In genomic region chr17:75842963-75843576, GRCh38 we compare ENCODE assay signal across 10 cellular contexts. TPM values are rescaled to one million over a fixed set of nuclear protein-coding genes. Genes with fewer than 3 reads are reported as not detected.
DNase-seq lines count a peak whose midpoint lies in the region; ATAC-seq, FAIRE-seq and TF ChIP-seq lines count a peak whose summit lies in the region.
"Had no signal": no experiment of that assay in that cellular context is flagged by ENCODE, and none has a peak within 500 bp of the region (broad histone marks: within the 10 kb centered on the region; RNA-seq: fewer than 3 reads in every experiment).

No MANE protein-coding gene starts in this region.

- H3K79me1 ChIP-seq in H9 (ENCODE audit: insufficient read depth, low read depth, low read length, poor library complexity, severe bottlenecking), result no peaks in the 10 kb centered on the region

- no peak overlapping the region for H2BK20ac ChIP-seq in H9 (ENCODE audit: low read depth, low read length, poor library complexity, severe bottlenecking)

- TF ChIP-seq POLR2A in A549 (IDR thresholded peaks at IDR 0.05; ENCODE audit: low read length), result no peak

- H3K36me3 Mint-ChIP-seq in H9 (ENCODE audit: insufficient read depth in 1 of 3, low read depth in 3 of 3), result peaks cover 11 to 27% (median 26%) of the 10 kb centered on the region in 3 experiments; a peak in 6 of 7 replicates

- H3K27me3 Mint-ChIP-seq in H9 (ENCODE audit: low read depth), result no peaks in the 10 kb centered on the region
- H3K27me3 Mint-ChIP-seq: progenitor cell of endocrine pancreas had no signal

- H3K23me2 ChIP-seq in H9 (ENCODE audit: insufficient read length, low read depth, low read length, poor library complexity, severe bottlenecking), result no peaks in the 10 kb centered on the region

- 88% methylated on average over 18 of the region's 22 CpGs for WGBS in A549 (ENCODE audit: missing lambda C conversion rate)
- no CpG with 5 or more reads among the region's 22 CpGs for WGBS in H9 (ENCODE audit: extremely low coverage, insufficient read length, low lambda C conversion rate)

- no peaks in the 10 kb centered on the region for H3K79me2 ChIP-seq in H9 (ENCODE audit: insufficient read depth, low read length)

- peak overlapping the region in 1 of 3 experiments; percentile 88; a peak in 1 of 7 replicates for H3K27ac Mint-ChIP-seq in H9
- H3K27ac Mint-ChIP-seq: progenitor cell of endocrine pancreas had no signal

- H2BK12ac ChIP-seq in H9 (ENCODE audit: insufficient read length, low read depth, low read length), result no peak overlapping the region

- H3K4me3 Mint-ChIP-seq in H9, result no peak overlapping the region

- no peak overlapping the region for H2BK5ac ChIP-seq in H9 (ENCODE audit: insufficient read length, low read length)

- H3K4me3 ChIP-seq in A549 (no peak overlapping the region), mononuclear cell (ENCODE audit: low read length) (peak overlapping the region; percentile 81)

- no peak for TF ChIP-seq EP300 in A549 (IDR thresholded peaks at IDR 0.05)

- H3K27me3 ChIP-seq in H9 (ENCODE audit: insufficient read depth, low read length) (no peaks in the 10 kb centered on the region), mononuclear cell (ENCODE audit: insufficient read depth, low read length) (no peaks in the 10 kb centered on the region)

- H2BK15ac ChIP-seq in H9 (ENCODE audit: low read depth, low read length), result no peak overlapping the region

- intact Hi-C loops in sciatic nerve (cut with DNase I), result no loop called here

- H3K9me3 ChIP-seq in A549, result no peaks in the 10 kb centered on the region
- no peaks in the 10 kb centered on the region for H3K9me3 ChIP-seq in H9 (ENCODE audit: control insufficient read depth, low read depth, low read length)
- H3K9me3 ChIP-seq in mononuclear cell (ENCODE audit: low read depth, low read length), result no peaks in the 10 kb centered on the region

- peak overlapping the region; percentile 79 to 89; a peak in 3 of 6 replicates for H3K27ac ChIP-seq in A549
- H3K27ac ChIP-seq in H9 (ENCODE audit: insufficient read length, low read depth, low read length), result no peak overlapping the region

- H3K4me2 ChIP-seq in A549, result no peak overlapping the region
- no peak overlapping the region for H3K4me2 ChIP-seq in H9 (ENCODE audit: insufficient read depth, insufficient read length, low read length)

- DNase-seq in A549 (ENCODE audit: low read depth in 1 of 2, low spot score in 1 of 2), result no peak
- peak; percentile 34 for DNase-seq in H9
- peak; percentile 40 for DNase-seq in activated naive CD4-positive, alpha-beta T cell treated with anti-CD3 and anti-CD28 coated beads, Interleukin-2, amount 50 U/mL, for 16 hours
- no peak for DNase-seq in sciatic nerve (ENCODE audit: low spot score)
- DNase-seq in Ammon's horn (ENCODE audit: low spot score), result no peak
- DNase-seq in NCI-H2029 treated with DMSO at 0.1 percent for 48 hours (lab: John Stamatoyannopoulos, UW), result no peak
- DNase-seq: IMR-90 had no signal

- CTCF ChIA-PET in A549 (lab: Yijun Ruan, JAX), result interaction anchor here (6.2 to 37.0 kb wide), 2 partner anchors 13 to 16 kb away, joined by 64 to 691 read pairs; partner anchors contain the start of gene WBP2

- no peak overlapping the region for H3T11ph ChIP-seq in H9 (ENCODE audit: low read length)

- ATAC-seq in A549 (no peak), GM19397 (IDR thresholded peaks at IDR 0.05; ENCODE audit: unreplicated experiment) (no peak), sciatic nerve (no peak)

- no peak overlapping the region for H3K4ac ChIP-seq in H9 (ENCODE audit: low read depth, low read length)

- H4K8ac ChIP-seq in H9 (replicated peaks; ENCODE audit: insufficient read length, low read depth, low read length), result no peak overlapping the region

- no peak overlapping the region for H3K18ac ChIP-seq in H9 (ENCODE audit: insufficient read length, low read depth, low read length)

- no peak overlapping the region for H2BK120ac ChIP-seq in H9 (ENCODE audit: low read depth, low read length, poor library complexity, severe bottlenecking)

- H3K14ac ChIP-seq in H9 (ENCODE audit: insufficient read depth, low read length), result no peak overlapping the region

- no peak for FAIRE-seq in A549 (lab: Jason Lieb, UNC)

- H3K56ac ChIP-seq in H9 (ENCODE audit: insufficient read length, low read depth, low read length), result no peak overlapping the region

- no peak overlapping the region for H4K5ac ChIP-seq in H9 (ENCODE audit: insufficient read length, low read depth, low read length)

- H2AFZ ChIP-seq in H9 (ENCODE audit: low read length), result no peak overlapping the region

- no peak overlapping the region for H2AK5ac ChIP-seq in H9 (ENCODE audit: insufficient read length, low read length)

- peaks cover 5 to 17% of the 10 kb centered on the region in 2 experiments; a peak in 3 of 4 replicates for H3K4me1 Mint-ChIP-seq in H9

- H3K9me3 Mint-ChIP-seq in H9, result no peaks in the 10 kb centered on the region

- H3K23ac ChIP-seq in H9 (ENCODE audit: insufficient read length, low read depth, low read length), result no peak overlapping the region

- no peak for TF ChIP-seq RAD21 in A549 (conservative IDR thresholded peaks at IDR 0.05 in 1 of 2, IDR thresholded peaks at IDR 0.05 in 1 of 2)

- no peak overlapping the region for H3K9ac ChIP-seq in H9 (ENCODE audit: extremely low read depth, insufficient read length, low read length)

- POLR2A ChIA-PET in A549 (lab: Yijun Ruan, JAX), result interaction anchor here (1.0 kb wide), 1 partner anchor 63 kb away, joined by 5 read pairs; no protein-coding TSS in a partner anchor

- peaks cover 2% of the 10 kb centered on the region for H4K20me1 ChIP-seq in H9 (ENCODE audit: control insufficient read depth, insufficient read depth, insufficient read length)

- peaks cover 40% of the 10 kb centered on the region for H3K4me1 ChIP-seq in A549
- no peaks in the 10 kb centered on the region for H3K4me1 ChIP-seq in H9 (ENCODE audit: insufficient read depth, low read length)
- peaks cover 33% of the 10 kb centered on the region for H3K4me1 ChIP-seq in mononuclear cell (ENCODE audit: insufficient read depth, low read length)

- H4K91ac ChIP-seq in H9 (ENCODE audit: insufficient read length, low read depth, low read length), result no peak overlapping the region

- TF ChIP-seq CTCF in A549 (IDR thresholded peaks at IDR 0.05) (no peak), H9 (conservative IDR thresholded peaks at IDR 0.05) (no peak)

TF ChIP-seq in A549, 52 proteins besides CTCF, POLR2A, EP300 and RAD21 (continues in another document):
- TF ChIP-seq HDAC2 (IDR thresholded peaks at IDR 0.05) (no peak), PHF8 (IDR thresholded peaks at IDR 0.05; ENCODE audit: borderline replicate concordance, low read depth) (no peak), JUNB (IDR thresholded peaks at IDR 0.05) (no peak), ESRRA (IDR thresholded peaks at IDR 0.05; ENCODE audit: borderline replicate concordance, low read length) (no peak), NFE2L2 (conservative IDR thresholded peaks at IDR 0.05; ENCODE audit: low read length) (no peak), NR3C1 (IDR thresholded peaks at IDR 0.05) (no peak)
- TF ChIP-seq, protein P1, sequence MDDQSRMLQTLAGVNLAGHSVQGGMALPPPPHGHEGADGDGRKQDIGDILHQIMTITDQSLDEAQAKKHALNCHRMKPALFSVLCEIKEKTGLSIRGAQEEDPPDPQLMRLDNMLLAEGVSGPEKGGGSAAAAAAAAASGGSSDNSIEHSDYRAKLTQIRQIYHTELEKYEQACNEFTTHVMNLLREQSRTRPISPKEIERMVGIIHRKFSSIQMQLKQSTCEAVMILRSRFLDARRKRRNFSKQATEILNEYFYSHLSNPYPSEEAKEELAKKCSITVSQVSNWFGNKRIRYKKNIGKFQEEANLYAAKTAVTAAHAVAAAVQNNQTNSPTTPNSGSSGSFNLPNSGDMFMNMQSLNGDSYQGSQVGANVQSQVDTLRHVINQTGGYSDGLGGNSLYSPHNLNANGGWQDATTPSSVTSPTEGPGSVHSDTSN (IDR thresholded peaks at IDR 0.05), result no peak

RNA-seq across cellular contexts. Expression of gene UNC13D, which starts 1.1 kb away (rescaled TPM):
- 0.97 and 1.6 TPM in 2 replicates for polyA plus RNA-seq in A549 (2011; rRNA removed)
- polyA plus RNA-seq in A549 (2012; cell fraction: cytosol; rRNA removed), result 1.3 and 2.0 TPM in 2 replicates
- polyA plus RNA-seq in A549 (2012; cell fraction: nucleus; rRNA removed), result 6.1 and 10.5 TPM in 2 replicates
- polyA plus RNA-seq in A549 (2017; fragmentation: RNase III; extraction: RNeasy Plus Mini Kit Qiagen cat#74134 plus additional on column Dnase treatment), result 3.5 to 4.5 TPM (median 4.3 TPM) in 3 replicates
- 1.7 and 3.3 TPM in 2 replicates for polyA minus RNA-seq in A549 (2011; rRNA and poly(A)+ RNA removed)
- 6.3 and 6.8 TPM in 2 replicates for total RNA-seq in H9 (2021)
- total RNA-seq in mononuclear cell, result 42.9 TPM
- 30.9 TPM for total RNA-seq in sciatic nerve

RNA-seq across cellular contexts. Expression of gene WBP2, which starts 12.1 kb away (rescaled TPM):
- polyA plus RNA-seq in A549 (2011; rRNA removed) (35.6 and 39.7 TPM in 2 replicates), A549 (2017; fragmentation: RNase III; extraction: RNeasy Plus Mini Kit Qiagen cat#74134 plus additional on column Dnase treatment) (111 to 131 TPM (median 116 TPM) in 3 replicates)
- 26.6 and 35.4 TPM in 2 replicates for polyA plus RNA-seq in A549 (2012; cell fraction: cytosol; rRNA removed)
- 60.1 and 71.4 TPM in 2 replicates for polyA plus RNA-seq in A549 (2012; cell fraction: nucleus; rRNA removed)
- polyA minus RNA-seq in A549 (2011; rRNA and poly(A)+ RNA removed), result 31.8 and 40.3 TPM in 2 replicates
- total RNA-seq in H9 (2021) (59.2 and 63.2 TPM in 2 replicates), mononuclear cell (30.5 TPM), sciatic nerve (156 TPM)

RNA-seq across cellular contexts. Expression of gene TRIM47, which starts 35.3 kb away (rescaled TPM):
- 19.6 and 26.7 TPM in 2 replicates for polyA plus RNA-seq in A549 (2011; rRNA removed)
- 50.0 and 67.2 TPM in 2 replicates for polyA plus RNA-seq in A549 (2012; cell fraction: cytosol; rRNA removed)
- polyA plus RNA-seq in A549 (2012; cell fraction: nucleus; rRNA removed), result 162 and 183 TPM in 2 replicates
- polyA plus RNA-seq in A549 (2017; fragmentation: RNase III; extraction: RNeasy Plus Mini Kit Qiagen cat#74134 plus additional on column Dnase treatment), result 45.3 to 54.7 TPM (median 46.6 TPM) in 3 replicates
- 31.2 and 34.8 TPM in 2 replicates for polyA minus RNA-seq in A549 (2011; rRNA and poly(A)+ RNA removed)
- total RNA-seq in H9 (2021), result 5.5 and 6.9 TPM in 2 replicates
- 0.63 TPM for total RNA-seq in mononuclear cell
- total RNA-seq in sciatic nerve, result 50.7 TPM

RNA-seq across cellular contexts. Expression of gene TRIM65, which starts 53.7 kb away (rescaled TPM):
- polyA plus RNA-seq in A549 (2011; rRNA removed) (13.5 and 17.4 TPM in 2 replicates), A549 (2017; fragmentation: RNase III; extraction: RNeasy Plus Mini Kit Qiagen cat#74134 plus additional on column Dnase treatment) (26.2 to 30.2 TPM (median 30.1 TPM) in 3 replicates)
- 17.8 and 28.0 TPM in 2 replicates for polyA plus RNA-seq in A549 (2012; cell fraction: cytosol; rRNA removed)
- 46.1 and 47.2 TPM in 2 replicates for polyA plus RNA-seq in A549 (2012; cell fraction: nucleus; rRNA removed)
- 12.7 and 16.0 TPM in 2 replicates for polyA minus RNA-seq in A549 (2011; rRNA and poly(A)+ RNA removed)
- total RNA-seq in H9 (2021) (34.1 and 39.6 TPM in 2 replicates), mononuclear cell (5.8 TPM), sciatic nerve (24.7 TPM)

RNA-seq across cellular contexts. Expression of gene UNK, which starts 58.5 kb away (rescaled TPM):
- 34.5 and 40.0 TPM in 2 replicates for polyA plus RNA-seq in A549 (2011; rRNA removed)
- 23.9 and 28.2 TPM in 2 replicates for polyA plus RNA-seq in A549 (2012; cell fraction: cytosol; rRNA removed)
- polyA plus RNA-seq in A549 (2012; cell fraction: nucleus; rRNA removed), result 42.4 and 50.7 TPM in 2 replicates
- 27.0 to 31.5 TPM (median 29.1 TPM) in 3 replicates for polyA plus RNA-seq in A549 (2017; fragmentation: RNase III; extraction: RNeasy Plus Mini Kit Qiagen cat#74134 plus additional on column Dnase treatment)
- polyA minus RNA-seq in A549 (2011; rRNA and poly(A)+ RNA removed), result 27.2 and 33.9 TPM in 2 replicates
- 35.6 and 36.4 TPM in 2 replicates for total RNA-seq in H9 (2021)
- total RNA-seq in mononuclear cell, result 32.8 TPM
- total RNA-seq in sciatic nerve, result 41.4 TPM

Comparison
In these comparisons a context has a peak if more than half of its experiments do, and no peak if none do; other contexts are left out.
1. DNase-seq: peak in H9 (single experiment) and activated naive CD4-positive, alpha-beta T cell treated with anti-CD3 and anti-CD28 coated beads, Interleukin-2, amount 50 U/mL, for 16 hours (single experiment); none in A549 (0 of 2), sciatic nerve (single experiment), Ammon's horn (single experiment) and NCI-H2029 treated with DMSO at 0.1 percent for 48 hours (single experiment).